ENCODE assay signal across 11 cellular contexts in genomic region chr16:72125635-72126428, GRCh38. TPM values are rescaled to one million over a fixed set of nuclear protein-coding genes. Genes with fewer than 3 reads are reported as not detected.
DNase-seq lines count a peak whose midpoint lies in the region; ATAC-seq, FAIRE-seq and TF ChIP-seq lines count a peak whose summit lies in the region.
"Had no signal": no experiment of that assay in that cellular context is flagged by ENCODE, and none has a peak within 500 bp of the region (broad histone marks: within the 10 kb centered on the region; RNA-seq: fewer than 3 reads in every experiment).

No MANE protein-coding gene starts in this region.

- H3K4me1 Mint-ChIP-seq in astrocyte (ENCODE audit: low read depth, unreplicated experiment) (peaks cover 4% of the 10 kb centered on the region), type B pancreatic cell (ENCODE audit: unreplicated experiment) (peaks cover 19% of the 10 kb centered on the region)
- H3K4me1 Mint-ChIP-seq in stimulated activated naive CD8-positive, alpha-beta T cell treated with anti-CD3 and anti-CD28 coated beads, Interleukin-15, amount 100 ng/mL, for 72 hours = peaks cover 5% of the 10 kb centered on the region

- no peak for DNase-seq in left ventricle myocardium superior
- no peak for DNase-seq in Right ventricle myocardium inferior (ENCODE audit: missing footprints)
- DNase-seq in astrocyte (ENCODE audit: low read depth) = no peak
- peak; percentile 19 for DNase-seq in mesendoderm
- DNase-seq in type B pancreatic cell (ENCODE audit: extremely low spot score, unreplicated experiment) = peak; percentile 45
- no peak for DNase-seq in stimulated activated naive CD8-positive, alpha-beta T cell treated with anti-CD3 and anti-CD28 coated beads, Interleukin-15, amount 100 ng/mL, for 72 hours

- no peaks in the 10 kb centered on the region for H3K79me1 ChIP-seq in mesendoderm (ENCODE audit: low read length)

- H3K4me2 ChIP-seq in astrocyte (ENCODE audit: low read length) (no peak overlapping the region), mesendoderm (ENCODE audit: low read length) (no peak overlapping the region)

- no peak overlapping the region for H2AK5ac ChIP-seq in mesendoderm (ENCODE audit: low read length)

- no peaks in the 10 kb centered on the region for H3K36me3 ChIP-seq in astrocyte (ENCODE audit: insufficient read depth, low read length)
- H3K36me3 ChIP-seq in mesendoderm (ENCODE audit: control insufficient read depth, insufficient read depth, low read length) = no peaks in the 10 kb centered on the region
- H3K36me3 ChIP-seq: esophagus muscularis mucosa, prostate gland had no signal

- peak overlapping the region; percentile 11 for H3K56ac ChIP-seq in mesendoderm (ENCODE audit: low read length)

- H3K18ac ChIP-seq in mesendoderm (ENCODE audit: low read length) = no peak overlapping the region

- H2BK120ac ChIP-seq in mesendoderm (ENCODE audit: low read depth, low read length) = no peak overlapping the region

- no peak overlapping the region for H2BK5ac ChIP-seq in mesendoderm (ENCODE audit: low read length)

- H3K9me3 Mint-ChIP-seq in astrocyte (ENCODE audit: unreplicated experiment) (no peaks in the 10 kb centered on the region), type B pancreatic cell (no peaks in the 10 kb centered on the region)
- no peaks in the 10 kb centered on the region for H3K9me3 Mint-ChIP-seq in stimulated activated naive CD8-positive, alpha-beta T cell treated with anti-CD3 and anti-CD28 coated beads, Interleukin-15, amount 100 ng/mL, for 72 hours

- H4K8ac ChIP-seq in mesendoderm (ENCODE audit: low read depth, low read length) = no peak overlapping the region

- FAIRE-seq in astrocyte (lab: Jason Lieb, UNC) = no peak

- no peak overlapping the region for H4K5ac ChIP-seq in mesendoderm (ENCODE audit: low read length)

- peak overlapping the region; percentile 6 for H2AFZ ChIP-seq in astrocyte (ENCODE audit: low read depth, low read length)

- H4K20me1 ChIP-seq in astrocyte (ENCODE audit: insufficient read depth, low read length) = no peaks in the 10 kb centered on the region

- H2BK15ac ChIP-seq in mesendoderm (replicated peaks; ENCODE audit: low read depth) = no peak overlapping the region

- no peaks in the 10 kb centered on the region for H3K9me3 ChIP-seq in astrocyte (ENCODE audit: insufficient read depth, low read depth, low read length)
- H3K9me3 ChIP-seq: esophagus muscularis mucosa, prostate gland had no signal

- WGBS in mesendoderm (ENCODE audit: extremely low coverage, insufficient coverage, low lambda C conversion rate) = no CpG with 5 or more reads among the region's 9 CpGs

- H3K9ac ChIP-seq in astrocyte (ENCODE audit: low read length) (no peak overlapping the region), mesendoderm (ENCODE audit: low read length) (no peak overlapping the region)

- intact Hi-C loops in left ventricle myocardium superior (cut with micrococcal nuclease) = no loop called here
- intact Hi-C loops in Right ventricle myocardium inferior (cut with DNase I) = loop anchor here (5.0 to 10.0 kb wide), 2 partner anchors 1751 to 1829 kb away; no protein-coding TSS in a partner anchor

- H3K4me3 Mint-ChIP-seq in astrocyte (ENCODE audit: unreplicated experiment) = no peak overlapping the region
- no peak overlapping the region for H3K4me3 Mint-ChIP-seq in type B pancreatic cell
- H3K4me3 Mint-ChIP-seq in stimulated activated naive CD8-positive, alpha-beta T cell treated with anti-CD3 and anti-CD28 coated beads, Interleukin-15, amount 100 ng/mL, for 72 hours = no peak overlapping the region

- H3K4ac ChIP-seq in mesendoderm (ENCODE audit: low read depth, low read length) = no peak overlapping the region

- ATAC-seq in left ventricle myocardium superior (peak; percentile 20), Right ventricle myocardium inferior (no peak), HG03045 (IDR thresholded peaks at IDR 0.05; ENCODE audit: unreplicated experiment) (no peak), HG03175 (IDR thresholded peaks at IDR 0.05; ENCODE audit: unreplicated experiment) (no peak)
- ATAC-seq in stimulated activated naive CD8-positive, alpha-beta T cell treated with anti-CD3 and anti-CD28 coated beads, Interleukin-15, amount 100 ng/mL, for 72 hours = no peak

- H3K4me3 ChIP-seq in astrocyte (ENCODE audit: insufficient read depth, low read depth, low read length) (no peak overlapping the region), mesendoderm (ENCODE audit: low read length) (no peak overlapping the region)
- H3K4me3 ChIP-seq: esophagus muscularis mucosa, prostate gland had no signal

- H3K36me3 Mint-ChIP-seq in astrocyte (ENCODE audit: low read depth, unreplicated experiment) (peaks cover 1% of the 10 kb centered on the region), type B pancreatic cell (no peaks in the 10 kb centered on the region)

- H3K27me3 ChIP-seq in astrocyte (ENCODE audit: insufficient read depth, low read length) (no peaks in the 10 kb centered on the region), mesendoderm (ENCODE audit: insufficient read depth, low read length, poor library complexity) (no peaks in the 10 kb centered on the region)
- H3K27me3 ChIP-seq: esophagus muscularis mucosa had no signal

- no peak for TF ChIP-seq CTCF in astrocyte (IDR thresholded peaks at IDR 0.05; ENCODE audit: insufficient read depth, low read depth, low read length)
- TF ChIP-seq CTCF in type B pancreatic cell (conservative IDR thresholded peaks at IDR 0.05) = no peak

- H3K27me3 Mint-ChIP-seq in astrocyte (ENCODE audit: low read depth, unreplicated experiment) = peaks cover 8% of the 10 kb centered on the region
- H3K27me3 Mint-ChIP-seq in type B pancreatic cell = no peaks in the 10 kb centered on the region
- no peaks in the 10 kb centered on the region for H3K27me3 Mint-ChIP-seq in stimulated activated naive CD8-positive, alpha-beta T cell treated with anti-CD3 and anti-CD28 coated beads, Interleukin-15, amount 100 ng/mL, for 72 hours

- H3K27ac Mint-ChIP-seq in astrocyte (ENCODE audit: unreplicated experiment) = no peak overlapping the region
- H3K27ac Mint-ChIP-seq in type B pancreatic cell = no peak overlapping the region
- H3K27ac Mint-ChIP-seq in stimulated activated naive CD8-positive, alpha-beta T cell treated with anti-CD3 and anti-CD28 coated beads, Interleukin-15, amount 100 ng/mL, for 72 hours = no peak overlapping the region

- H3K27ac ChIP-seq in astrocyte (ENCODE audit: low read depth, low read length) = no peak overlapping the region
- H3K27ac ChIP-seq in mesendoderm (ENCODE audit: low read depth, low read length) = no peak overlapping the region
- H3K27ac ChIP-seq: prostate gland had no signal

- H3K23ac ChIP-seq in mesendoderm (ENCODE audit: low read length) = no peak overlapping the region

- no peaks in the 10 kb centered on the region for H3K4me1 ChIP-seq in astrocyte (ENCODE audit: insufficient read depth, low read length)
- H3K4me1 ChIP-seq in mesendoderm (ENCODE audit: control insufficient read depth, low read depth, low read length) = peaks cover 2% of the 10 kb centered on the region
- H3K4me1 ChIP-seq: prostate gland had no signal

- H3K79me2 ChIP-seq in astrocyte (ENCODE audit: insufficient read depth, low read length) (no peaks in the 10 kb centered on the region), mesendoderm (ENCODE audit: control insufficient read depth, insufficient read depth, low read length) (no peaks in the 10 kb centered on the region)

RNA-seq across cellular contexts. Expression of gene DHX38, which starts 32.2 kb away (rescaled TPM):
- total RNA-seq in left ventricle myocardium superior (43.1 TPM), Right ventricle myocardium inferior (40.8 TPM), astrocyte (42.9 and 49.0 TPM in 2 replicates), type B pancreatic cell (ENCODE audit: low replicate concordance) (62.7 and 75.6 TPM in 2 replicates)
- 37.8 TPM for polyA plus RNA-seq in mesendoderm (2013, experiment 1 of 2)
- 37.0 TPM for polyA plus RNA-seq in mesendoderm (2013, experiment 2 of 2)

RNA-seq across cellular contexts. Expression of gene TXNL4B, which starts 32.4 kb away (rescaled TPM):
- total RNA-seq in left ventricle myocardium superior (5.4 TPM), Right ventricle myocardium inferior (7.7 TPM), astrocyte (12.8 TPM in 2 replicates), type B pancreatic cell (ENCODE audit: low replicate concordance) (12.2 and 17.8 TPM in 2 replicates)
- polyA plus RNA-seq in mesendoderm (2013, experiment 1 of 2) = 6.6 TPM
- 6.1 TPM for polyA plus RNA-seq in mesendoderm (2013, experiment 2 of 2)

RNA-seq across cellular contexts. Expression of gene PMFBP1, which starts 46.1 kb away (rescaled TPM):
- total RNA-seq in left ventricle myocardium superior (not detected), Right ventricle myocardium inferior (0.19 TPM), astrocyte (1.2 TPM in 2 replicates), type B pancreatic cell (ENCODE audit: low replicate concordance) (2.6 and 3.8 TPM in 2 replicates)
- 0.51 TPM for polyA plus RNA-seq in mesendoderm (2013, experiment 1 of 2)
- 0.52 TPM for polyA plus RNA-seq in mesendoderm (2013, experiment 2 of 2)
- total RNA-seq: kidney epithelial cell had no signal

Comparison
In these comparisons a context has a peak if more than half of its experiments do, and no peak if none do; other contexts are left out.
1. DNase-seq: peak in mesendoderm (single experiment) and type B pancreatic cell (single experiment); none in left ventricle myocardium superior (single experiment), Right ventricle myocardium inferior (single experiment), astrocyte (single experiment) and stimulated activated naive CD8-positive, alpha-beta T cell treated with anti-CD3 and anti-CD28 coated beads, Interleukin-15, amount 100 ng/mL, for 72 hours (0 of 2).